8 cellular contexts compared by ENCODE assay signal in the genomic region with DNA sequence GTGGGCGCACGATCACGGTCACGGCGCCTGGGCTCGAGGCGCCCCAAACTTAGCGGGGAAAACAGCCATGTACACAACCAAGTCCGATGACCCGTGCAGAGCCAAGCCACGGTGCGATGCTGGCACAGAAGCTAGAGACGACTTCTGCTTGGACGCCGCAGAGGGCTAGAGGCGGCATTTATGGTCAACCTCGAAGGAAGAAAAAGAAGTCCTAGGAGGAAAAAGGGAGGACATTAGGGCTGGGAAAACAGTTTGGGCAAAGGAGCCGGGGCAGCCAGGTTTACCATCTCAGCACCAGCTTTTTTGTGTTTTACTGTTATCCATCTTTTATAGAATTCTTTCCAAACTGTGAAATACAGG. TPM values are rescaled to one million over a fixed set of nuclear protein-coding genes. Genes with fewer than 3 reads are reported as not detected.
DNase-seq lines count a peak whose midpoint lies in the region; ATAC-seq and TF ChIP-seq lines count a peak whose summit lies in the region.

No MANE protein-coding gene starts in this region.

- 32 to 60% methylated on average over 1 to 18 of the region's 18 CpGs for WGBS in endodermal cell (ENCODE audit: insufficient coverage in 1 of 2, insufficient read length in 1 of 2), 2 experiments

- no peaks in the 10 kb centered on the region for H3K36me3 Mint-ChIP-seq in CD4-positive, alpha-beta T cell (ENCODE audit: low read depth)
- H3K36me3 Mint-ChIP-seq in endodermal cell (ENCODE audit: low read depth), result peaks cover 2% of the 10 kb centered on the region

- intact Hi-C loops in CD4-positive, alpha-beta T cell (cut with DNase I, micrococcal nuclease), result loop anchor here in 1 of 2 experiments (5.0 to 10.0 kb wide), 7 partner anchors 358 to 1732 kb away; a partner anchor contains a TSS

- peak overlapping the region; percentile 85 for H3K27ac Mint-ChIP-seq in CD4-positive, alpha-beta T cell
- H3K27ac Mint-ChIP-seq in endodermal cell, result peak overlapping the region; percentile 41

- H3K4me1 ChIP-seq in endodermal cell (ENCODE audit: control insufficient read depth, insufficient read depth, low read length) (no peaks in the 10 kb centered on the region), osteoblast (ENCODE audit: insufficient read depth, low read length) (peaks cover 9% of the 10 kb centered on the region)

- no peak overlapping the region for H3K9ac ChIP-seq in endodermal cell (ENCODE audit: extremely low read depth, low read length, poor library complexity, severe bottlenecking)

- H3K4me1 Mint-ChIP-seq in CD4-positive, alpha-beta T cell (ENCODE audit: low read depth), result peaks cover 32% of the 10 kb centered on the region
- H3K4me1 Mint-ChIP-seq in endodermal cell, result peaks cover 14% of the 10 kb centered on the region

- peak overlapping the region; percentile 69 for H3K4me2 ChIP-seq in osteoblast (ENCODE audit: insufficient read depth, low read length)

- peaks cover 8% of the 10 kb centered on the region for H3K79me2 ChIP-seq in osteoblast (ENCODE audit: insufficient read depth, low read length)

- H3K27ac ChIP-seq in CD4-positive, alpha-beta T cell (ENCODE audit: low read depth, low read length), result peak overlapping the region; percentile 42
- H3K27ac ChIP-seq in endodermal cell (ENCODE audit: low read depth, low read length) (no peak overlapping the region), osteoblast (ENCODE audit: low read depth, low read length) (no peak overlapping the region)

- no peaks in the 10 kb centered on the region for H3K36me3 ChIP-seq in endodermal cell (ENCODE audit: control insufficient read depth, insufficient read depth, low read length)
- no peaks in the 10 kb centered on the region for H3K36me3 ChIP-seq in osteoblast (ENCODE audit: insufficient read depth, low read length)

- POLR2A ChIA-PET in CD4-positive, alpha-beta T cell (lab: Charles Lee), result interaction anchor here (0.5 to 2.2 kb wide), 6 partner anchors 10 to 511 kb away, joined by 3 to 17 read pairs (median 4); a partner anchor contains a TSS

- H4K20me1 ChIP-seq in osteoblast (ENCODE audit: insufficient read depth, low read length), result peaks cover 4% of the 10 kb centered on the region

- H3K27me3 ChIP-seq in CD4-positive, alpha-beta T cell (ENCODE audit: control insufficient read depth, insufficient read depth, low read length), result no peaks in the 10 kb centered on the region
- H3K27me3 ChIP-seq in endodermal cell (ENCODE audit: control insufficient read depth, insufficient read depth, low read length, poor library complexity, severe bottlenecking) (peaks cover 19% of the 10 kb centered on the region), osteoblast (ENCODE audit: insufficient read depth, low read length) (peaks cover 11% of the 10 kb centered on the region)

- no peaks in the 10 kb centered on the region for H3K9me3 ChIP-seq in CD4-positive, alpha-beta T cell (ENCODE audit: control insufficient read depth, low read length)
- H3K9me3 ChIP-seq in endodermal cell (ENCODE audit: control insufficient read depth, low read length) (peaks cover 9% of the 10 kb centered on the region), osteoblast (ENCODE audit: low read depth, low read length) (no peaks in the 10 kb centered on the region)

- no peaks in the 10 kb centered on the region for H3K27me3 Mint-ChIP-seq in CD4-positive, alpha-beta T cell
- peaks cover 44% of the 10 kb centered on the region for H3K27me3 Mint-ChIP-seq in endodermal cell (ENCODE audit: insufficient read depth)

- peak overlapping the region; percentile 75 for H2AFZ ChIP-seq in osteoblast (ENCODE audit: low read length)

- no peak for DNase-seq in CD4-positive, alpha-beta T cell
- DNase-seq in NCI-H69 (lab: John Stamatoyannopoulos, UW) (peak; percentile 23), endodermal cell (no peak), osteoblast (ENCODE audit: insufficient read length, low spot score, missing footprints) (no peak), T-helper 9 cell (no peak), mucosa of gallbladder (ENCODE audit: low spot score) (no peak)

- H3K9me3 Mint-ChIP-seq in CD4-positive, alpha-beta T cell, result no peaks in the 10 kb centered on the region
- peaks cover 7% of the 10 kb centered on the region for H3K9me3 Mint-ChIP-seq in endodermal cell

- no peak for ATAC-seq in CD4-positive, alpha-beta T cell (ENCODE audit: poor library complexity)
- ATAC-seq in HG02840 (IDR thresholded peaks at IDR 0.05; ENCODE audit: low FRiP score, unreplicated experiment) (no peak), HG03520 (IDR thresholded peaks at IDR 0.05; ENCODE audit: unreplicated experiment) (no peak)

- H3K4me3 ChIP-seq in endodermal cell (ENCODE audit: low read length) (peak overlapping the region; percentile 72), osteoblast (ENCODE audit: insufficient read depth, low read length) (peak overlapping the region; percentile 73)

- H3K4me3 Mint-ChIP-seq in CD4-positive, alpha-beta T cell, result peak overlapping the region; percentile 91
- H3K4me3 Mint-ChIP-seq in endodermal cell, result peak overlapping the region; percentile 72

- CTCF ChIA-PET in CD4-positive, alpha-beta T cell (lab: Charles Lee), result interaction anchor here (1.0 to 2.0 kb wide), 2 partner anchors 205 to 511 kb away, joined by 3 to 6 read pairs; no protein-coding TSS in a partner anchor

- no peak for TF ChIP-seq CTCF in CD4-positive, alpha-beta T cell (IDR thresholded peaks at IDR 0.05)
- no peak for TF ChIP-seq CTCF in endodermal cell (conservative IDR thresholded peaks at IDR 0.05)
- no peak for TF ChIP-seq CTCF in osteoblast (IDR thresholded peaks at IDR 0.05; ENCODE audit: extremely low read depth, low read depth, low read length)

RNA-seq across cellular contexts. Expression of a gene that starts 0.6 kb away (rescaled TPM):
- 10 to 100 TPM; 30.1 to 33.6 TPM for total RNA-seq in CD4-positive, alpha-beta T cell
- total RNA-seq in endodermal cell (10 to 100 TPM; 38.8 to 48.7 TPM), osteoblast (9.8 and 13.3 TPM in 2 replicates), mucosa of gallbladder (35.9 TPM)
- 25.2 TPM for polyA plus RNA-seq in endodermal cell (2013, experiment 1 of 2)
- polyA plus RNA-seq in endodermal cell (2013, experiment 2 of 2), result 25.0 TPM
